Comparison of ENCODE assay signal across 13 cellular contexts in genomic region chr10:5547684-5547933, GRCh38. TPM values are rescaled to one million over a fixed set of nuclear protein-coding genes. Genes with fewer than 3 reads are reported as not detected.
A peak's percentile ranks its signal among the peaks of the same experiment; 100 is the strongest.
DNase-seq lines count a peak whose midpoint lies in the region; ATAC-seq and TF ChIP-seq lines count a peak whose summit lies in the region.
"Had no signal": no experiment of that assay in that cellular context is flagged by ENCODE, and none has a peak within 500 bp of the region (broad histone marks: within the 10 kb centered on the region; RNA-seq: fewer than 3 reads in every experiment).

No MANE protein-coding gene starts in this region.

- TF ChIP-seq CTCF in HCT116 (IDR thresholded peaks at IDR 0.05 in 2 of 3, conservative IDR thresholded peaks at IDR 0.05 in 1 of 3; ENCODE audit: borderline replicate concordance in 1 of 3, insufficient read depth in 1 of 3, low read depth in 2 of 3, low read length in 2 of 3) (no peak), mammary epithelial cell (conservative IDR thresholded peaks at IDR 0.05 in 1 of 2, IDR thresholded peaks at IDR 0.05 in 1 of 2; ENCODE audit: extremely low read depth in 1 of 2, insufficient read depth in 1 of 2, low read depth in 1 of 2, low read length in 2 of 2) (no peak), spleen (IDR thresholded peaks at IDR 0.05 in 8 of 11, conservative IDR thresholded peaks at IDR 0.05 in 3 of 11) (no peak)

- WGBS in mammary epithelial cell (ENCODE audit: low coverage, missing lambda C conversion rate), result 0% methylated on average over 4 of the region's 4 CpGs
- WGBS in spleen, 5 donors, result 26 to 60% (median 45%) methylated on average over 4 of the region's 4 CpGs

- H3K9me3 ChIP-seq in HCT116 (ENCODE audit: control insufficient read depth in 1 of 2, insufficient read depth in 1 of 2, low read depth in 1 of 2, low read length in 2 of 2) (peaks cover 4 to 5% of the 10 kb centered on the region in 2 experiments; a peak in 1 of 4 replicates), mammary epithelial cell (replicated peaks; ENCODE audit: insufficient read depth, low read length) (peaks cover 3% of the 10 kb centered on the region), spleen (peaks cover 0 to 17% (median 13%) of the 10 kb centered on the region in 8 donors)
- H3K9me3 ChIP-seq: ovary had no signal

- POLR2A ChIA-PET in HCT116 (lab: Charles Lee), result no interaction called here

- RAD21 ChIA-PET in HCT116 (lab: Charles Lee; ENCODE audit: low non-redundant PET in 1 of 2, low total read pairs in 2 of 2, uncharacterized antibody in 2 of 2, unreplicated experiment in 2 of 2), result no interaction called here

- H3K27ac ChIP-seq in HCT116 (ENCODE audit: low read depth, low read length) (peak overlapping the region; percentile 67), mammary epithelial cell (ENCODE audit: insufficient read depth, low read depth, low read length) (peak overlapping the region; percentile 100), layer of hippocampus (ENCODE audit: low read depth, low read length) (peak overlapping the region; percentile 22), spleen (peak overlapping the region in 4 of 8 donors; percentile 12 to 77 (median 54))
- H3K27ac ChIP-seq: WERI-Rb-1 had no signal

- TF ChIP-seq POLR2A in HCT116 (IDR thresholded peaks at IDR 0.05; ENCODE audit: borderline replicate concordance, extremely low read depth, insufficient read depth, insufficient read length) (no peak), spleen (IDR thresholded peaks at IDR 0.05) (no peak)

- H3K4me2 ChIP-seq in HCT116 (ENCODE audit: low read length) (peak overlapping the region; percentile 82), mammary epithelial cell (ENCODE audit: insufficient read depth, low read depth, low read length) (peak overlapping the region; percentile 60)

- intact Hi-C loops in HCT116 (cut with micrococcal nuclease) (loop anchor here (5.0 kb wide), 1 partner anchor 100 kb away; no protein-coding TSS in a partner anchor), mammary epithelial cell (cut with micrococcal nuclease) (loop anchor here (1.0 to 2.0 kb wide), 4 partner anchors 22 to 105 kb away; no protein-coding TSS in a partner anchor), spleen (cut with DNase I; ENCODE audit: low total_unique reads) (no loop called here)

- dilution Hi-C loops in mammary epithelial cell (cut with HindIII; ENCODE audit: low sequenced_read_pairs), result no loop called here

- peak overlapping the region; percentile 58 for H3K9ac ChIP-seq in HCT116 (ENCODE audit: low read length)
- H3K9ac ChIP-seq in mammary epithelial cell (ENCODE audit: insufficient read depth, low read length), result peak overlapping the region; percentile 96

- CTCF ChIA-PET in HCT116 (lab: Charles Lee), result no interaction called here
- CTCF ChIA-PET in mammary epithelial cell (lab: Charles Lee; ENCODE audit: low non-redundant PET), result no interaction called here

- no peak; the same call in 1 of the 2 replicates for ATAC-seq in HCT116
- no peak for ATAC-seq in GM18511 (IDR thresholded peaks at IDR 0.05; ENCODE audit: unreplicated experiment)
- no peak for ATAC-seq in GM18867 (IDR thresholded peaks at IDR 0.05; ENCODE audit: unreplicated experiment)
- ATAC-seq: activated T-helper 17 cell treated with anti-CD3 and anti-CD28 coated beads, Interleukin-2, amount 50 U/mL, for 72 hours had no signal

- H2AFZ ChIP-seq in HCT116 (ENCODE audit: low read depth, low read length, poor library complexity, severe bottlenecking), result peak overlapping the region; percentile 91
- H2AFZ ChIP-seq in mammary epithelial cell (ENCODE audit: low read depth, low read length), result no peak overlapping the region

- DNase-seq in HCT116 (ENCODE audit: low read depth, low spot score), result no peak
- DNase-seq in mammary epithelial cell, result no peak
- DNase-seq in spleen, result peak; percentile 51
- no peak for DNase-seq in foreskin melanocyte
- no peak for DNase-seq in HuH-7.5 (ENCODE audit: low spot score)
- DNase-seq: cortex of kidney, DMS 273 treated with DMSO at 0.1 percent for 48 hours, WERI-Rb-1 had no signal

- TF ChIP-seq RAD21 in HCT116 (IDR thresholded peaks at IDR 0.05; ENCODE audit: low read depth), result no peak

- H3K4me1 ChIP-seq in HCT116 (ENCODE audit: control insufficient read depth in 1 of 2, insufficient read depth in 2 of 2, low read length in 2 of 2) (peaks cover 44 to 70% of the 10 kb centered on the region in 2 experiments), mammary epithelial cell (ENCODE audit: insufficient read depth, low read length) (peaks cover 79% of the 10 kb centered on the region), spleen (peaks cover 0 to 33% (median 11%) of the 10 kb centered on the region in 6 donors)

- in situ Hi-C loops in mammary epithelial cell (cut with MboI; ENCODE audit: low sequenced_read_pairs in 2 of 2), result no loop called here

- H4K20me1 ChIP-seq in HCT116 (ENCODE audit: insufficient read depth), result no peaks in the 10 kb centered on the region
- no peaks in the 10 kb centered on the region for H4K20me1 ChIP-seq in mammary epithelial cell (ENCODE audit: insufficient read depth, low read length)

- BruUV-seq in HCT116 (replicated peaks; lab: Mats Ljungman, UMichigan) (no TSS peak), mammary epithelial cell (replicated peaks; lab: Mats Ljungman, UMichigan) (no TSS peak)

- H3K4me3 ChIP-seq in HCT116 (replicated peaks in 1 of 2; ENCODE audit: low read depth in 1 of 2, low read length in 2 of 2), result peak overlapping the region; percentile 29 to 44
- H3K4me3 ChIP-seq in mammary epithelial cell (replicated peaks in 1 of 3; ENCODE audit: insufficient read depth in 1 of 3, low read depth in 2 of 3, low read length in 3 of 3), result no peak overlapping the region
- peak overlapping the region in 4 of 8 donors; percentile 2 to 51 (median 24) for H3K4me3 ChIP-seq in spleen
- H3K4me3 ChIP-seq: ovary had no signal

- no peaks in the 10 kb centered on the region for H3K9me2 ChIP-seq in HCT116 (ENCODE audit: insufficient read depth)

- no peaks in the 10 kb centered on the region for H3K79me2 ChIP-seq in HCT116 (ENCODE audit: insufficient read depth, low read length)
- no peaks in the 10 kb centered on the region for H3K79me2 ChIP-seq in mammary epithelial cell (ENCODE audit: insufficient read depth, low read length)

- H3K27me3 ChIP-seq in HCT116 (ENCODE audit: insufficient read depth, low read length) (no peaks in the 10 kb centered on the region), mammary epithelial cell (ENCODE audit: insufficient read depth, low read length) (no peaks in the 10 kb centered on the region), layer of hippocampus (ENCODE audit: control insufficient read depth, insufficient read depth, low read length) (no peaks in the 10 kb centered on the region), spleen (replicated peaks in 1 of 7) (no peaks in the 10 kb centered on the region)
- H3K27me3 ChIP-seq: ovary had no signal

- H3K36me3 ChIP-seq in HCT116 (ENCODE audit: control insufficient read depth in 1 of 2, insufficient read depth in 2 of 2, low read length in 2 of 2), result no peaks in the 10 kb centered on the region
- no peaks in the 10 kb centered on the region for H3K36me3 ChIP-seq in mammary epithelial cell (ENCODE audit: insufficient read depth, low read length)
- H3K36me3 ChIP-seq in spleen, result no peaks in the 10 kb centered on the region
- H3K36me3 ChIP-seq: ovary, WERI-Rb-1 had no signal

TF ChIP-seq in HCT116, 20 proteins besides CTCF, POLR2A, EP300 and RAD21 (continues in another document):
- TF ChIP-seq CEBPB (IDR thresholded peaks at IDR 0.05; ENCODE audit: low read depth) (no peak), ZNF274 (IDR thresholded peaks at IDR 0.05; ENCODE audit: low read depth, low read length) (no peak), CBX3 (IDR thresholded peaks at IDR 0.05; ENCODE audit: low read depth) (no peak), YY1 (IDR thresholded peaks at IDR 0.05; ENCODE audit: extremely low read depth, insufficient replicate concordance, low read depth, low read length) (no peak), SRF (IDR thresholded peaks at IDR 0.05; ENCODE audit: low read depth) (no peak), ZFX (IDR thresholded peaks at IDR 0.05) (no peak), EZH2phosphoT487 (IDR thresholded peaks at IDR 0.05; ENCODE audit: borderline replicate concordance) (no peak), ATF3 (IDR thresholded peaks at IDR 0.05) (no peak), ELF1 (IDR thresholded peaks at IDR 0.05; ENCODE audit: borderline replicate concordance, low read depth) (no peak), POLR2AphosphoS5 (IDR thresholded peaks at IDR 0.05; ENCODE audit: low read depth, low read length) (no peak), FOSL1 (IDR thresholded peaks at IDR 0.05; ENCODE audit: low read depth) (no peak), TCF7L2 (IDR thresholded peaks at IDR 0.05; ENCODE audit: borderline replicate concordance, extremely low read depth, insufficient read depth, insufficient read length) (no peak), EGR1 (IDR thresholded peaks at IDR 0.05; ENCODE audit: low read depth) (no peak)

RNA-seq across cellular contexts. Expression of gene CALML3, which starts 22.8 kb away (rescaled TPM):
- total RNA-seq in HCT116 (2021; ENCODE audit: unreplicated experiment), result not detected
- not detected in 2 replicates for polyA plus RNA-seq in HCT116 (2012)
- total RNA-seq in mammary epithelial cell, result 100 to 1,000 TPM; 173 to 704 TPM
- polyA plus RNA-seq in mammary epithelial cell, result 42.3 TPM
- 6.0 TPM for polyA minus RNA-seq in mammary epithelial cell
- not detected for total RNA-seq in spleen
- polyA plus RNA-seq in spleen, result under 1 TPM in 1 of 3 donors, not detected in 2; 0.10 TPM
- total RNA-seq: activated T-helper 17 cell treated with anti-CD3 and anti-CD28 coated beads, Interleukin-2, amount 50 U/mL, for 72 hours had no signal

RNA-seq across cellular contexts. Expression of gene CALML5, which starts 48.2 kb away (rescaled TPM):
- total RNA-seq in HCT116 (2021; ENCODE audit: unreplicated experiment) (not detected), mammary epithelial cell (not detected), spleen (not detected)
- not detected in 2 replicates for polyA plus RNA-seq in HCT116 (2012)
- polyA plus RNA-seq in mammary epithelial cell (0.32 TPM), spleen (under 1 TPM in 1 of 3 donors, not detected in 2; 0.13 TPM)
- polyA minus RNA-seq in mammary epithelial cell, result not detected
- total RNA-seq: activated T-helper 17 cell treated with anti-CD3 and anti-CD28 coated beads, Interleukin-2, amount 50 U/mL, for 72 hours had no signal
- polyA plus RNA-seq: ovary had no signal

Comparison
In these comparisons a context has a peak if more than half of its experiments do, and no peak if none do; other contexts are left out.
1. H3K4me3 ChIP-seq: peak in HCT116 (2 of 2); none in mammary epithelial cell (0 of 3).
2. RNA of gene CALML3, which starts 22.8 kb away (total RNA-seq): 173 to 704 TPM in mammary epithelial cell; not detected in HCT116 (single experiment) and not detected in spleen; every median in the first group is over 100 times any median in the second.